ENCODE assay signal across 28 cellular contexts in genomic region chr3:5341610-5342009, GRCh38.
"Had no signal": no experiment of that assay in that cellular context is flagged by ENCODE, and none has a peak within 500 bp of the region (broad histone marks: within the 10 kb centered on the region; RNA-seq: fewer than 3 reads in every experiment).

No MANE protein-coding gene starts in this region.

- DNase-seq: Kasumi-1, MG63, NCI-H1048, NCI-H1092 treated with DMSO at 0.1 percent for 48 hours, NCI-H1105 treated with DMSO at 0.1 percent for 48 hours, NCI-H1436, NCI-H146, NCI-H1694, NCI-H187, NCI-H1930, NCI-H2029 treated with DMSO at 0.1 percent for 48 hours, NCI-H2081 treated with DMSO at 0.1 percent for 48 hours, NCI-H2107, NCI-H2171 treated with DMSO at 0.1 percent for 48 hours, NCI-H2227 treated with DMSO at 0.1 percent for 48 hours, NCI-H345, NCI-H446, NCI-H510A treated with DMSO at 0.1 percent for 48 hours, NCI-H524 treated with DMSO at 0.1 percent for 48 hours, NCI-H526 treated with DMSO at 0.1 percent for 48 hours, NCI-H774, PC-9, SHP77, SIG-M5, SJCRH30, T-cell had no signal

- H3K36me3 ChIP-seq: MG63, SJCRH30 had no signal

- H3K27ac ChIP-seq: PC-9, RWPE1, SJCRH30, SK-N-MC had no signal

- H3K4me3 ChIP-seq: MG63, PC-9, SJCRH30, SK-N-MC had no signal

- H3K4me1 ChIP-seq: SJCRH30 had no signal

- H3K9me3 ChIP-seq: MG63, SJCRH30 had no signal
